Comparison of ENCODE assay signal across 2 cellular contexts in genomic region chr2:186532891-186533290, GRCh38.
TF ChIP-seq lines count a peak whose summit lies in the region.

No MANE protein-coding gene starts in this region.

TF ChIP-seq in A549, 52 proteins besides CTCF, POLR2A, EP300 and RAD21:
- no peak for TF ChIP-seq BHLHE40 (IDR thresholded peaks at IDR 0.05; ENCODE audit: low read depth, low read length)
- no peak for TF ChIP-seq JUNB (IDR thresholded peaks at IDR 0.05)
- no peak for TF ChIP-seq FOXS1 (CRISPR knock-in tag; IDR thresholded peaks at IDR 0.05)
- no peak for TF ChIP-seq TP53 (CRISPR knock-in tag; IDR thresholded peaks at IDR 0.05)
- TF ChIP-seq ZNF302 (CRISPR knock-in tag; IDR thresholded peaks at IDR 0.05): no peak
- no peak for TF ChIP-seq HES2 (IDR thresholded peaks at IDR 0.05)
- TF ChIP-seq NPAS2 (CRISPR knock-in tag; IDR thresholded peaks at IDR 0.05; ENCODE audit: borderline replicate concordance): no peak

TF ChIP-seq in H1, 55 proteins besides CTCF, POLR2A, EP300 and RAD21:
- TF ChIP-seq ASH2L (IDR thresholded peaks at IDR 0.05; ENCODE audit: low read length) (no peak), CREB1 (IDR thresholded peaks at IDR 0.05) (no peak), POU5F1 (IDR thresholded peaks at IDR 0.05; ENCODE audit: low read depth, low read length) (no peak), CHD7 (IDR thresholded peaks at IDR 0.05; ENCODE audit: insufficient replicate concordance, low read length) (no peak), TAF1 (IDR thresholded peaks at IDR 0.05; ENCODE audit: low read depth, low read length) (no peak), CBX8 (IDR thresholded peaks at IDR 0.05; ENCODE audit: borderline replicate concordance, low read depth, low read length) (no peak), SIRT6 (IDR thresholded peaks at IDR 0.05; ENCODE audit: low read length) (no peak), SAP30 (IDR thresholded peaks at IDR 0.05; ENCODE audit: insufficient read depth, insufficient replicate concordance, low read length) (no peak), SUZ12 (IDR thresholded peaks at IDR 0.05; ENCODE audit: low read length) (no peak), NANOG (IDR thresholded peaks at IDR 0.05; ENCODE audit: insufficient read depth, low read depth, low read length, poor library complexity, severe bottlenecking) (no peak), EZH2 (IDR thresholded peaks at IDR 0.05; ENCODE audit: low read depth, low read length, severe bottlenecking) (no peak), CHD2 (IDR thresholded peaks at IDR 0.05; ENCODE audit: low read length) (no peak), JUND (IDR thresholded peaks at IDR 0.05; ENCODE audit: low read length) (no peak)
